In the genomic region with DNA sequence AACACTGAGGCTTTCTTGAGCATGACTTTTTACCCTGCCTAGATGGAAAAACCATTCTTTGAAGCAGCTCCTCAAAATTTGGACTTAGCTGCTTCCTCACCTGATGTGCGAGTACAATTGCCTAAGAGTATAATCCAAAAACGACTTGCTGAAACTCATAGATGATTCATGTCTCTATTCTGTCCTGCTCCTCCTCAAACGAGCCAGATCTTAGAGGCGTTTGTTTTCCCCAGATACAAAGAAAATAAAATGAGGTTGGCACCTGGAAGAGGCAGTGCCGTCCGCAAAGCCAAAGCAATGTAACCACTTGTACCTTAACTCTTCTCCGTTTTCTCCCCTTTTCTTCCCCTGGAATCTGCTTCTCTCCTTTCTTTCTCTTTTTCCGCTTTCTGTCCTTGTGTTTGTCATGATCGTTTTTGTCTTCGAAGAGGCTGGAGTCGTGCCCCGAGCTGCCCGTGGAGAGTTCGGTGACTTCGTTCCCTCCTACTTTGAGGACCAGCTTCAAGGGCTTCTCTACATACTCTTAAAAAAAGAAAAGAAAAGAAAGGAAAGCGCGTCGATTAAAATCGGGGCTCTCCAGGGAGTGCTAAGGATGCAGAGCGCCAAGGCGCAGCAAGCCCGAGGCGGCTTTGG, we compare ENCODE assay signal across 8 cellular contexts. TPM values are rescaled to one million over a fixed set of nuclear protein-coding genes. Genes with fewer than 3 reads are reported as not detected.
DNase-seq lines count a peak whose midpoint lies in the region; ATAC-seq, FAIRE-seq and TF ChIP-seq lines count a peak whose summit lies in the region.

No MANE protein-coding gene starts in this region.

- peaks cover 2% of the 10 kb centered on the region for H3K36me3 Mint-ChIP-seq in astrocyte (ENCODE audit: low read depth, unreplicated experiment)

- H3K9me3 Mint-ChIP-seq in astrocyte (ENCODE audit: unreplicated experiment) = peaks cover 2% of the 10 kb centered on the region

- DNase-seq in left ventricle myocardium inferior = no peak
- DNase-seq in Right ventricle myocardium inferior (ENCODE audit: missing footprints) = no peak
- DNase-seq in astrocyte (ENCODE audit: low read depth) = no peak
- DNase-seq in lung (ENCODE audit: low spot score) = no peak
- DNase-seq in vagina (ENCODE audit: extremely low spot score in 2 of 2) = no peak
- no peak for DNase-seq in NOMO-1 treated with dmso at 0.1 percent for 144 hours (lab: John Stamatoyannopoulos, UW; ENCODE audit: unreplicated experiment)
- DNase-seq in cerebellar cortex (ENCODE audit: low spot score) = no peak
- DNase-seq in T-helper 9 cell = no peak

- 6 to 9% methylated on average over 23 of the region's 23 CpGs for WGBS in lung, 2 donors

- H3K4me2 ChIP-seq in astrocyte (ENCODE audit: low read length) = peak overlapping the region; percentile 94

- peak overlapping the region; percentile 42 for H2AFZ ChIP-seq in astrocyte (ENCODE audit: low read depth, low read length)

- no peak for ATAC-seq in Right ventricle myocardium inferior
- no peak for ATAC-seq in lung (ENCODE audit: insufficient read depth, low FRiP score)

- peaks cover 33% of the 10 kb centered on the region for H4K20me1 ChIP-seq in astrocyte (ENCODE audit: insufficient read depth, low read length)

- no peak for FAIRE-seq in astrocyte (lab: Jason Lieb, UNC)

- H3K4me1 Mint-ChIP-seq in astrocyte (ENCODE audit: low read depth, unreplicated experiment) = no peaks in the 10 kb centered on the region

- peaks cover 56% of the 10 kb centered on the region for H3K79me2 ChIP-seq in astrocyte (ENCODE audit: insufficient read depth, low read length)

- peak overlapping the region; percentile 19 for H3K27ac Mint-ChIP-seq in astrocyte (ENCODE audit: unreplicated experiment)

- TF ChIP-seq POLR2A in vagina (IDR thresholded peaks at IDR 0.05) = no peak

- TF ChIP-seq CTCF in left ventricle myocardium inferior (IDR thresholded peaks at IDR 0.05; ENCODE audit: borderline replicate concordance) = no peak
- no peak for TF ChIP-seq CTCF in astrocyte (IDR thresholded peaks at IDR 0.05; ENCODE audit: insufficient read depth, low read depth, low read length)
- no peak for TF ChIP-seq CTCF in lung (IDR thresholded peaks at IDR 0.05; ENCODE audit: control extremely low read depth, extremely low read depth)
- no peak for TF ChIP-seq CTCF in vagina (IDR thresholded peaks at IDR 0.05)

- H3K4me3 ChIP-seq in left ventricle myocardium inferior (peak overlapping the region; percentile 96), astrocyte (ENCODE audit: insufficient read depth, low read depth, low read length) (peak overlapping the region; percentile 83), lung (peak overlapping the region; percentile 95), vagina (peak overlapping the region; percentile 93 to 96)

- H3K9me3 ChIP-seq in left ventricle myocardium inferior (replicated peaks) (no peaks in the 10 kb centered on the region), astrocyte (ENCODE audit: insufficient read depth, low read depth, low read length) (no peaks in the 10 kb centered on the region), lung (ENCODE audit: control insufficient read depth in 2 of 2, insufficient read depth in 1 of 2, low read length in 1 of 2) (no peaks in the 10 kb centered on the region), vagina (no peaks in the 10 kb centered on the region)

- H3K36me3 ChIP-seq in left ventricle myocardium inferior (peaks cover 22% of the 10 kb centered on the region), astrocyte (ENCODE audit: insufficient read depth, low read length) (peaks cover 10% of the 10 kb centered on the region), lung (ENCODE audit: control insufficient read depth in 2 of 2, insufficient read depth in 2 of 2, low read length in 2 of 2) (peaks cover 0 to 7% of the 10 kb centered on the region in 2 donors), vagina (peaks cover 0 to 8% of the 10 kb centered on the region in 2 donors)

- peaks cover 57% of the 10 kb centered on the region for H3K4me1 ChIP-seq in left ventricle myocardium inferior
- H3K4me1 ChIP-seq in astrocyte (ENCODE audit: insufficient read depth, low read length) = no peaks in the 10 kb centered on the region
- H3K4me1 ChIP-seq in lung (ENCODE audit: control insufficient read depth in 2 of 2, insufficient read depth in 2 of 2, low read length in 2 of 2) = peaks cover 0 to 7% of the 10 kb centered on the region in 2 donors
- peaks cover 35% of the 10 kb centered on the region for H3K4me1 ChIP-seq in vagina

- H3K27ac ChIP-seq in left ventricle myocardium inferior (replicated peaks) = peak overlapping the region; percentile 75
- peak overlapping the region; percentile 30 for H3K27ac ChIP-seq in astrocyte (ENCODE audit: low read depth, low read length)
- H3K27ac ChIP-seq in lung (ENCODE audit: low read depth in 1 of 2, low read length in 1 of 2) = peak overlapping the region; percentile 49 to 72
- H3K27ac ChIP-seq in vagina = peak overlapping the region; percentile 83

- H3K9ac ChIP-seq in astrocyte (ENCODE audit: low read length) = peak overlapping the region; percentile 87

- H3K4me3 Mint-ChIP-seq in astrocyte (ENCODE audit: unreplicated experiment) = peak overlapping the region; percentile 91

- H3K27me3 ChIP-seq in left ventricle myocardium inferior (ENCODE audit: low read depth) = no peaks in the 10 kb centered on the region
- no peaks in the 10 kb centered on the region for H3K27me3 ChIP-seq in astrocyte (ENCODE audit: insufficient read depth, low read length)
- no peaks in the 10 kb centered on the region for H3K27me3 ChIP-seq in lung (ENCODE audit: control insufficient read depth, insufficient read depth)
- no peaks in the 10 kb centered on the region for H3K27me3 ChIP-seq in vagina

- intact Hi-C loops in left ventricle myocardium inferior (cut with micrococcal nuclease) = no loop called here
- intact Hi-C loops in Right ventricle myocardium inferior (cut with DNase I) = loop anchor here (10.0 kb wide), 1 partner anchor 377 kb away; the partner anchor contains the start of gene CYLD
- intact Hi-C loops in vagina (cut with DNase I) = no loop called here

- peaks cover 2% of the 10 kb centered on the region for H3K27me3 Mint-ChIP-seq in astrocyte (ENCODE audit: low read depth, unreplicated experiment)

RNA-seq across cellular contexts. Expression of gene BRD7, which starts 0.9 kb away (rescaled TPM):
- total RNA-seq in left ventricle myocardium inferior (52.3 TPM), Right ventricle myocardium inferior (46.6 TPM), astrocyte (54.8 and 58.5 TPM in 2 replicates), lung (10 to 100 TPM; 52.8 to 54.1 TPM), vagina (49.6 TPM)
- 10 to 100 TPM; 33.9 to 54.6 TPM for polyA plus RNA-seq in lung

Comparison
In these comparisons a context has a peak if more than half of its experiments do, and no peak if none do; other contexts are left out.
1. H3K27ac ChIP-seq: peak in every context shown above with its lines; median percentile 83 in vagina; 75 in left ventricle myocardium inferior; 60 in lung; 30 in astrocyte.